ENCODE assay signal across 8 cellular contexts in the genomic region with DNA sequence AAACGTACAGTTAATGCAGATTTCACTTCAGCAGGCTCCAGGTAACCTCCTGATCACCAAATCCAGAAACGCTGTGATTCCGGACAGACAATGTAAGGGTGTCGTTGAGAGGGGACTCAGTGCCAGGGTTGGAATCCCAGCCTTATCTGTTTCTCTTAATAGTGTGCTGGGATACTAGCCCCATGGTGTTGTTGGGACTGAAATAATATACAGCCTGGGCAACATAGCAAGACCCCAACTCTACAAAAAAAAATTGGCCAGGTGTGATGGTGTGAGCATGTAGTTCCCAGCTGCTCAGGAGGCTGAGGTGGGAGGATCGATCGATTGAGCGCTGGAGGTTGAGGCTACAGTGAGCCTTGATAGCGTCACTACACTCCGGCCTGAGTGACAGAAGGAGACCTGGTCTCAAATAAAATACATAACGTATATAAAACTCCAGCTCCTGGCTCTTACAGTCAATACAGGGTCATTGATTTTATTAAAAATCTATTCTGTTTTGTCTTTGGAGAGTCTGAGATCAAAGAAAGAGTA. TPM values are rescaled to one million over a fixed set of nuclear protein-coding genes. Genes with fewer than 3 reads are reported as not detected.
DNase-seq lines count a peak whose midpoint lies in the region; ATAC-seq and TF ChIP-seq lines count a peak whose summit lies in the region.

No MANE protein-coding gene starts in this region.

- ATAC-seq in GM23338 (no peak), WTC11 (no peak)

- H3K36me3 Mint-ChIP-seq in GM23338 (ENCODE audit: low read depth) = peaks cover 58% of the 10 kb centered on the region
- H3K36me3 Mint-ChIP-seq in WTC11 = peaks cover 39% of the 10 kb centered on the region
- no peaks in the 10 kb centered on the region for H3K36me3 Mint-ChIP-seq in glutamatergic neuron (ENCODE audit: unreplicated experiment)

- H3K4me3 Mint-ChIP-seq in GM23338 (peak overlapping the region; percentile 91), WTC11 (peak overlapping the region; percentile 89), glutamatergic neuron (ENCODE audit: unreplicated experiment) (peak overlapping the region; percentile 95)

- peaks cover 15% of the 10 kb centered on the region for H4K20me1 ChIP-seq in GM23338 (replicated peaks; ENCODE audit: insufficient read depth)

- DNase-seq in GM23338 (ENCODE audit: low spot score) (no peak), WTC11 (ENCODE audit: low spot score) (no peak), glutamatergic neuron (no peak), DMS53 (lab: John Stamatoyannopoulos, UW) (no peak), NCI-H226 (no peak), MV-4-11 (lab: John Stamatoyannopoulos, UW) (no peak)
- no peak for DNase-seq in activated CD4-positive, CD25-positive, alpha-beta regulatory T cell (lab: John Stamatoyannopoulos, UW)

- H3K27me3 Mint-ChIP-seq in GM23338 (ENCODE audit: insufficient read depth, low read depth, poor library complexity) (peaks cover 6% of the 10 kb centered on the region), WTC11 (ENCODE audit: low read depth) (no peaks in the 10 kb centered on the region), glutamatergic neuron (ENCODE audit: unreplicated experiment) (peaks cover 4% of the 10 kb centered on the region)

- H3K4me2 ChIP-seq in GM23338 (peak overlapping the region; percentile 97), skeletal muscle satellite cell (ENCODE audit: low read length) (peak overlapping the region; percentile 91)

- H3K9me3 Mint-ChIP-seq in GM23338 (peaks cover 3% of the 10 kb centered on the region; the same call in 1 of the 3 replicates), WTC11 (no peaks in the 10 kb centered on the region), glutamatergic neuron (ENCODE audit: unreplicated experiment) (peaks cover 2% of the 10 kb centered on the region)

- H3K4me1 Mint-ChIP-seq in GM23338 = peaks cover 11% of the 10 kb centered on the region
- H3K4me1 Mint-ChIP-seq in WTC11 = peaks cover 14% of the 10 kb centered on the region
- peaks cover 5% of the 10 kb centered on the region for H3K4me1 Mint-ChIP-seq in glutamatergic neuron (ENCODE audit: low read depth, unreplicated experiment)

- H3K9ac ChIP-seq in skeletal muscle satellite cell (ENCODE audit: low read depth, low read length) = peak overlapping the region; percentile 96

- peaks cover 39% of the 10 kb centered on the region for H3K36me3 ChIP-seq in GM23338 (ENCODE audit: insufficient read depth)
- H3K36me3 ChIP-seq in skeletal muscle satellite cell (ENCODE audit: insufficient read depth, low read length) = peaks cover 29% of the 10 kb centered on the region

- peak overlapping the region; percentile 73 for H3K27ac Mint-ChIP-seq in GM23338
- H3K27ac Mint-ChIP-seq in WTC11 = peak overlapping the region; percentile 97
- peak overlapping the region; percentile 63 for H3K27ac Mint-ChIP-seq in glutamatergic neuron (ENCODE audit: unreplicated experiment)

- H3K4me3 ChIP-seq in GM23338 = peak overlapping the region; percentile 93
- H3K4me3 ChIP-seq in skeletal muscle satellite cell (ENCODE audit: low read length) = peak overlapping the region; percentile 94

- TF ChIP-seq CTCF in GM23338 (conservative IDR thresholded peaks at IDR 0.05; ENCODE audit: low read depth in 2 of 2) (no peak), WTC11 (IDR thresholded peaks at IDR 0.05) (no peak), glutamatergic neuron (IDR thresholded peaks at IDR 0.05; ENCODE audit: partially characterized antibody, unreplicated experiment) (no peak)

- no peaks in the 10 kb centered on the region for H3K9me3 ChIP-seq in skeletal muscle satellite cell (replicated peaks; ENCODE audit: low read length)

- POLR2A ChIA-PET in WTC11 (lab: Charles Lee) = interaction anchor here (2.1 to 2.4 kb wide), 2 partner anchors 16 to 33 kb away, joined by 11 to 12 read pairs; a partner anchor contains a TSS

- no peak overlapping the region for H2AFZ ChIP-seq in GM23338

- H3K4me1 ChIP-seq in GM23338 (ENCODE audit: insufficient read depth) (peaks cover 10% of the 10 kb centered on the region; the same call in 1 of the 2 replicates), skeletal muscle satellite cell (ENCODE audit: control insufficient read depth, insufficient read depth, low read length) (peaks cover 23% of the 10 kb centered on the region)

- H3K79me2 ChIP-seq in GM23338 (replicated peaks; ENCODE audit: insufficient read depth) = peaks cover 81% of the 10 kb centered on the region

- H3F3A ChIP-seq in GM23338 (replicated peaks; ENCODE audit: low read depth) = peaks cover 10% of the 10 kb centered on the region; the same call in 1 of the 2 replicates

- H3K27me3 ChIP-seq in GM23338 (ENCODE audit: insufficient read depth) (no peaks in the 10 kb centered on the region), skeletal muscle satellite cell (ENCODE audit: control insufficient read depth, insufficient read depth, low read length) (no peaks in the 10 kb centered on the region)

- no peaks in the 10 kb centered on the region for H3K9me2 ChIP-seq in GM23338 (ENCODE audit: insufficient read depth)

- H3K27ac ChIP-seq in GM23338 (ENCODE audit: low read depth) = 0 out of 2 replicates have a peak overlapping the region, but pooled peaks have one; percentile 42

- CTCF ChIA-PET in WTC11 (lab: Charles Lee) = interaction anchor here (3.2 kb wide), 1 partner anchor 17 kb away, joined by 35 read pairs; no protein-coding TSS in a partner anchor

TF ChIP-seq in GM23338, 12 proteins besides CTCF, POLR2A, EP300 and RAD21 (continues in another document):
- TF ChIP-seq, protein P1, sequence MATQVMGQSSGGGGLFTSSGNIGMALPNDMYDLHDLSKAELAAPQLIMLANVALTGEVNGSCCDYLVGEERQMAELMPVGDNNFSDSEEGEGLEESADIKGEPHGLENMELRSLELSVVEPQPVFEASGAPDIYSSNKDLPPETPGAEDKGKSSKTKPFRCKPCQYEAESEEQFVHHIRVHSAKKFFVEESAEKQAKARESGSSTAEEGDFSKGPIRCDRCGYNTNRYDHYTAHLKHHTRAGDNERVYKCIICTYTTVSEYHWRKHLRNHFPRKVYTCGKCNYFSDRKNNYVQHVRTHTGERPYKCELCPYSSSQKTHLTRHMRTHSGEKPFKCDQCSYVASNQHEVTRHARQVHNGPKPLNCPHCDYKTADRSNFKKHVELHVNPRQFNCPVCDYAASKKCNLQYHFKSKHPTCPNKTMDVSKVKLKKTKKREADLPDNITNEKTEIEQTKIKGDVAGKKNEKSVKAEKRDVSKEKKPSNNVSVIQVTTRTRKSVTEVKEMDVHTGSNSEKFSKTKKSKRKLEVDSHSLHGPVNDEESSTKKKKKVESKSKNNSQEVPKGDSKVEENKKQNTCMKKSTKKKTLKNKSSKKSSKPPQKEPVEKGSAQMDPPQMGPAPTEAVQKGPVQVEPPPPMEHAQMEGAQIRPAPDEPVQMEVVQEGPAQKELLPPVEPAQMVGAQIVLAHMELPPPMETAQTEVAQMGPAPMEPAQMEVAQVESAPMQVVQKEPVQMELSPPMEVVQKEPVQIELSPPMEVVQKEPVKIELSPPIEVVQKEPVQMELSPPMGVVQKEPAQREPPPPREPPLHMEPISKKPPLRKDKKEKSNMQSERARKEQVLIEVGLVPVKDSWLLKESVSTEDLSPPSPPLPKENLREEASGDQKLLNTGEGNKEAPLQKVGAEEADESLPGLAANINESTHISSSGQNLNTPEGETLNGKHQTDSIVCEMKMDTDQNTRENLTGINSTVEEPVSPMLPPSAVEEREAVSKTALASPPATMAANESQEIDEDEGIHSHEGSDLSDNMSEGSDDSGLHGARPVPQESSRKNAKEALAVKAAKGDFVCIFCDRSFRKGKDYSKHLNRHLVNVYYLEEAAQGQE (IDR thresholded peaks at IDR 0.05; ENCODE audit: unreplicated experiment) = no peak
- TF ChIP-seq STAT1 (IDR thresholded peaks at IDR 0.05; ENCODE audit: unreplicated experiment) (no peak), EZH2phosphoT487 (IDR thresholded peaks at IDR 0.05; ENCODE audit: unreplicated experiment) (no peak), NANOG (IDR thresholded peaks at IDR 0.05; ENCODE audit: borderline replicate concordance) (no peak)

TF ChIP-seq in WTC11, 78 proteins besides CTCF, POLR2A, EP300 and RAD21:
- TF ChIP-seq ZNF121 (CRISPR knock-in tag; IDR thresholded peaks at IDR 0.05) = peak; percentile 94
- no peak for TF ChIP-seq TEAD4 (CRISPR knock-in tag; IDR thresholded peaks at IDR 0.05)
- TF ChIP-seq MYBL2 (CRISPR knock-in tag; IDR thresholded peaks at IDR 0.05) = no peak

RNA-seq across cellular contexts. Expression of a gene that starts 1.3 kb away (rescaled TPM):
- 442 and 453 TPM in 2 replicates for total RNA-seq in GM23338 (2014; rRNA removed; shearing (Covaris generic))
- polyA plus RNA-seq in GM23338 (2016; fragmentation: Nextera tagmentation; extraction: Ambion mirVana) = 819 and 844 TPM in 2 replicates
- total RNA-seq in WTC11 (2021) (347 to 366 TPM (median 363 TPM) in 3 replicates), glutamatergic neuron (ENCODE audit: unreplicated experiment) (224 TPM)
- 109 and 111 TPM in 2 replicates for total RNA-seq in skeletal muscle satellite cell (2012; rRNA removed)

RNA-seq across cellular contexts. Expression of a gene that starts 33.4 kb away (rescaled TPM):
- total RNA-seq in GM23338 (2014; rRNA removed; shearing (Covaris generic)) = 87.5 and 98.5 TPM in 2 replicates
- polyA plus RNA-seq in GM23338 (2016; fragmentation: Nextera tagmentation; extraction: Ambion mirVana) = 48.1 and 52.1 TPM in 2 replicates
- total RNA-seq in WTC11 (2021) = 69.7 to 82.5 TPM (median 74.4 TPM) in 3 replicates
- total RNA-seq in glutamatergic neuron (ENCODE audit: unreplicated experiment) = 13.3 TPM
- 12.2 and 25.3 TPM in 2 replicates for total RNA-seq in skeletal muscle satellite cell (2012; rRNA removed)
